1 cellular context compared by ENCODE assay signal in genomic region chr19:48363810-48364563, GRCh38.
TF ChIP-seq lines count a peak whose summit lies in the region.

A gene with protein sequence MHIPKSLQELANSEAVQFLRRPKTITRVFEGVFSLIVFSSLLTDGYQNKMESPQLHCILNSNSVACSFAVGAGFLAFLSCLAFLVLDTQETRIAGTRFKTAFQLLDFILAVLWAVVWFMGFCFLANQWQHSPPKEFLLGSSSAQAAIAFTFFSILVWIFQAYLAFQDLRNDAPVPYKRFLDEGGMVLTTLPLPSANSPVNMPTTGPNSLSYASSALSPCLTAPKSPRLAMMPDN (plus strand): TSS chr19:48364367. CDS start chr19:48365843, 1,476 bp downstream.
TMEM143 (minus strand) TSS chr19:48363940; CDS start chr19:48363920, 20 bp downstream.

TF ChIP-seq in GM12878, 131 proteins besides CTCF, POLR2A, EP300 and RAD21 (continued from another document):
- TF ChIP-seq, protein P1, sequence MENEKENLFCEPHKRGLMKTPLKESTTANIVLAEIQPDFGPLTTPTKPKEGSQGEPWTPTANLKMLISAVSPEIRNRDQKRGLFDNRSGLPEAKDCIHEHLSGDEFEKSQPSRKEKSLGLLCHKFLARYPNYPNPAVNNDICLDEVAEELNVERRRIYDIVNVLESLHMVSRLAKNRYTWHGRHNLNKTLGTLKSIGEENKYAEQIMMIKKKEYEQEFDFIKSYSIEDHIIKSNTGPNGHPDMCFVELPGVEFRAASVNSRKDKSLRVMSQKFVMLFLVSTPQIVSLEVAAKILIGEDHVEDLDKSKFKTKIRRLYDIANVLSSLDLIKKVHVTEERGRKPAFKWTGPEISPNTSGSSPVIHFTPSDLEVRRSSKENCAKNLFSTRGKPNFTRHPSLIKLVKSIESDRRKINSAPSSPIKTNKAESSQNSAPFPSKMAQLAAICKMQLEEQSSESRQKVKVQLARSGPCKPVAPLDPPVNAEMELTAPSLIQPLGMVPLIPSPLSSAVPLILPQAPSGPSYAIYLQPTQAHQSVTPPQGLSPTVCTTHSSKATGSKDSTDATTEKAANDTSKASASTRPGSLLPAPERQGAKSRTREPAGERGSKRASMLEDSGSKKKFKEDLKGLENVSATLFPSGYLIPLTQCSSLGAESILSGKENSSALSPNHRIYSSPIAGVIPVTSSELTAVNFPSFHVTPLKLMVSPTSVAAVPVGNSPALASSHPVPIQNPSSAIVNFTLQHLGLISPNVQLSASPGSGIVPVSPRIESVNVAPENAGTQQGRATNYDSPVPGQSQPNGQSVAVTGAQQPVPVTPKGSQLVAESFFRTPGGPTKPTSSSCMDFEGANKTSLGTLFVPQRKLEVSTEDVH (IDR thresholded peaks at IDR 0.05; ENCODE audit: low read depth, partially characterized antibody) = peak; percentile 95
- TF ChIP-seq BACH1 (IDR thresholded peaks at IDR 0.05; ENCODE audit: borderline replicate concordance) = peak; percentile 51; the same call in 1 of the 2 replicates
- no peak for TF ChIP-seq ZBTB40 (IDR thresholded peaks at IDR 0.05; ENCODE audit: borderline replicate concordance)
- TF ChIP-seq POU2F2 (IDR thresholded peaks at IDR 0.05; ENCODE audit: borderline replicate concordance, low read depth, low read length) = 0 out of 3 replicates have a peak, but pooled peaks have one; percentile 19
- peak in 1 of 2 experiments; percentile 70; a peak in 1 of 3 replicates for TF ChIP-seq EGR1 (IDR thresholded peaks at IDR 0.05; ENCODE audit: borderline replicate concordance in 1 of 2, low read depth in 2 of 2, low read length in 2 of 2)
- no peak for TF ChIP-seq TARDBP (IDR thresholded peaks at IDR 0.05; ENCODE audit: borderline replicate concordance)
- TF ChIP-seq CBFB (IDR thresholded peaks at IDR 0.05; ENCODE audit: low read depth) = peak; percentile 70; the same call in 1 of the 2 replicates
- peak; percentile 92 for TF ChIP-seq E2F4 (IDR thresholded peaks at IDR 0.05; ENCODE audit: low read depth, low read length)
- no peak for TF ChIP-seq TCF3 (IDR thresholded peaks at IDR 0.05; ENCODE audit: borderline replicate concordance, insufficient read depth, low read depth, low read length)
- TF ChIP-seq, protein P2, sequence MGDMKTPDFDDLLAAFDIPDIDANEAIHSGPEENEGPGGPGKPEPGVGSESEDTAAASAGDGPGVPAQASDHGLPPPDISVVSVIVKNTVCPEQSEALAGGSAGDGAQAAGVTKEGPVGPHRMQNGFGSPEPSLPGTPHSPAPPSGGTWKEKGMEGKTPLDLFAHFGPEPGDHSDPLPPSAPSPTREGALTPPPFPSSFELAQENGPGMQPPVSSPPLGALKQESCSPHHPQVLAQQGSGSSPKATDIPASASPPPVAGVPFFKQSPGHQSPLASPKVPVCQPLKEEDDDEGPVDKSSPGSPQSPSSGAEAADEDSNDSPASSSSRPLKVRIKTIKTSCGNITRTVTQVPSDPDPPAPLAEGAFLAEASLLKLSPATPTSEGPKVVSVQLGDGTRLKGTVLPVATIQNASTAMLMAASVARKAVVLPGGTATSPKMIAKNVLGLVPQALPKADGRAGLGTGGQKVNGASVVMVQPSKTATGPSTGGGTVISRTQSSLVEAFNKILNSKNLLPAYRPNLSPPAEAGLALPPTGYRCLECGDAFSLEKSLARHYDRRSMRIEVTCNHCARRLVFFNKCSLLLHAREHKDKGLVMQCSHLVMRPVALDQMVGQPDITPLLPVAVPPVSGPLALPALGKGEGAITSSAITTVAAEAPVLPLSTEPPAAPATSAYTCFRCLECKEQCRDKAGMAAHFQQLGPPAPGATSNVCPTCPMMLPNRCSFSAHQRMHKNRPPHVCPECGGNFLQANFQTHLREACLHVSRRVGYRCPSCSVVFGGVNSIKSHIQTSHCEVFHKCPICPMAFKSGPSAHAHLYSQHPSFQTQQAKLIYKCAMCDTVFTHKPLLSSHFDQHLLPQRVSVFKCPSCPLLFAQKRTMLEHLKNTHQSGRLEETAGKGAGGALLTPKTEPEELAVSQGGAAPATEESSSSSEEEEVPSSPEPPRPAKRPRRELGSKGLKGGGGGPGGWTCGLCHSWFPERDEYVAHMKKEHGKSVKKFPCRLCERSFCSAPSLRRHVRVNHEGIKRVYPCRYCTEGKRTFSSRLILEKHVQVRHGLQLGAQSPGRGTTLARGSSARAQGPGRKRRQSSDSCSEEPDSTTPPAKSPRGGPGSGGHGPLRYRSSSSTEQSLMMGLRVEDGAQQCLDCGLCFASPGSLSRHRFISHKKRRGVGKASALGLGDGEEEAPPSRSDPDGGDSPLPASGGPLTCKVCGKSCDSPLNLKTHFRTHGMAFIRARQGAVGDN (IDR thresholded peaks at IDR 0.05) = peak; percentile 85
- peak; percentile 31; the same call in 1 of the 2 replicates for TF ChIP-seq POLR2AphosphoS5 (IDR thresholded peaks at IDR 0.05; ENCODE audit: low read length)
- peak; percentile 100 for TF ChIP-seq HDGF (IDR thresholded peaks at IDR 0.05)
- peak; percentile 100 for TF ChIP-seq IKZF1 (conservative IDR thresholded peaks at IDR 0.05)
- no peak for TF ChIP-seq IRF4 (IDR thresholded peaks at IDR 0.05; ENCODE audit: low read depth, low read length)
